In the genomic region with DNA sequence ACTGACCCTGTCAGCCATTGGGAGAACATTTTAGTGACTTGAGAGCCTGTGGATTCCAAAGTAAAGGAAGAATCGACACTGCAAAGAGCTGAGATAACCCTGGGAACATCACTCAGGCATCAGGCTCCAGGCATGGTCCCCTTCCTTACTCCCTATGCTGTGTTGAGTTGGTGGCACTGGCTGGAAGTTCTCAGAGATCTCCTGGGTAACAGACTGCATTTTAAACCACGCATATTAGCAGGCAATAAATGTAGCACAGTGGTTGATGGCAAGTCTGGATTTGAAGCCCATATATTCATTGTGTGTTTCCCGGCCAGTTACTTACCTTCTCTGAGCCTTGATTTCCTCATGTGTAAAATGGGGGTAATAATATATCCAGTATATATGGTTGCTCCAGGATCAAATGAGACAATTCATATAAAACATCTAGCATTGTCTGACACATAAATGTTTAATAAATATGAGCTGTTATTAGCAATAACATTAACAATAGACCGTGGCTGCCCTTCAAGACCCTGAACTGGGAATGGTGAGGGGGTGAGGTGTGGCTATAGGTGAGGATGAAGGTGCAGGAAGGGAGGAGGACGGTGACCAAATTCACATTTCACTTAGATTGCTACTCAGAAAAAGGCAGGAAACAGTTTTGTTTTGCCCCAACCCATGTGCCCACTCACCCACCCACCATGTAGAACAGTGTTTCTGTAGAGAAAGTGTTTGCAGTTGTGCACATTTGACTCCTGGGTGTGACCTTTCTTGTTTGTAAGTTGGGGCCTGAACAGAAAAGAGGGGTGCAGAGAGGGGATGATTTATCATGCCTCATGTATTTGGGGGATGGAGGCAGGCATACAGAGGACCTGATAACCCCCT, we compare ENCODE assay signal across 1 cellular context.
TF ChIP-seq lines count a peak whose summit lies in the region.

No MANE protein-coding gene starts in this region.

TF ChIP-seq in HepG2, 621 proteins besides CTCF, POLR2A, EP300 and RAD21 (continued from another document and continues in another):
- TF ChIP-seq, protein P1, sequence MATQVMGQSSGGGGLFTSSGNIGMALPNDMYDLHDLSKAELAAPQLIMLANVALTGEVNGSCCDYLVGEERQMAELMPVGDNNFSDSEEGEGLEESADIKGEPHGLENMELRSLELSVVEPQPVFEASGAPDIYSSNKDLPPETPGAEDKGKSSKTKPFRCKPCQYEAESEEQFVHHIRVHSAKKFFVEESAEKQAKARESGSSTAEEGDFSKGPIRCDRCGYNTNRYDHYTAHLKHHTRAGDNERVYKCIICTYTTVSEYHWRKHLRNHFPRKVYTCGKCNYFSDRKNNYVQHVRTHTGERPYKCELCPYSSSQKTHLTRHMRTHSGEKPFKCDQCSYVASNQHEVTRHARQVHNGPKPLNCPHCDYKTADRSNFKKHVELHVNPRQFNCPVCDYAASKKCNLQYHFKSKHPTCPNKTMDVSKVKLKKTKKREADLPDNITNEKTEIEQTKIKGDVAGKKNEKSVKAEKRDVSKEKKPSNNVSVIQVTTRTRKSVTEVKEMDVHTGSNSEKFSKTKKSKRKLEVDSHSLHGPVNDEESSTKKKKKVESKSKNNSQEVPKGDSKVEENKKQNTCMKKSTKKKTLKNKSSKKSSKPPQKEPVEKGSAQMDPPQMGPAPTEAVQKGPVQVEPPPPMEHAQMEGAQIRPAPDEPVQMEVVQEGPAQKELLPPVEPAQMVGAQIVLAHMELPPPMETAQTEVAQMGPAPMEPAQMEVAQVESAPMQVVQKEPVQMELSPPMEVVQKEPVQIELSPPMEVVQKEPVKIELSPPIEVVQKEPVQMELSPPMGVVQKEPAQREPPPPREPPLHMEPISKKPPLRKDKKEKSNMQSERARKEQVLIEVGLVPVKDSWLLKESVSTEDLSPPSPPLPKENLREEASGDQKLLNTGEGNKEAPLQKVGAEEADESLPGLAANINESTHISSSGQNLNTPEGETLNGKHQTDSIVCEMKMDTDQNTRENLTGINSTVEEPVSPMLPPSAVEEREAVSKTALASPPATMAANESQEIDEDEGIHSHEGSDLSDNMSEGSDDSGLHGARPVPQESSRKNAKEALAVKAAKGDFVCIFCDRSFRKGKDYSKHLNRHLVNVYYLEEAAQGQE (IDR thresholded peaks at IDR 0.05; ENCODE audit: borderline replicate concordance in 1 of 2, low read depth in 1 of 2, low read length in 2 of 2) = no peak
- TF ChIP-seq, protein P2, sequence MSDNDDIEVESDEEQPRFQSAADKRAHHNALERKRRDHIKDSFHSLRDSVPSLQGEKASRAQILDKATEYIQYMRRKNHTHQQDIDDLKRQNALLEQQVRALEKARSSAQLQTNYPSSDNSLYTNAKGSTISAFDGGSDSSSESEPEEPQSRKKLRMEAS (IDR thresholded peaks at IDR 0.05) = no peak
- TF ChIP-seq MIXL1 (CRISPR knock-in tag; IDR thresholded peaks at IDR 0.05) (no peak), SETDB1 (CRISPR knock-in tag; IDR thresholded peaks at IDR 0.05; ENCODE audit: borderline replicate concordance) (no peak), RBAK (CRISPR knock-in tag; IDR thresholded peaks at IDR 0.05) (no peak), ZNF121 (CRISPR knock-in tag; IDR thresholded peaks at IDR 0.05) (no peak), SMARCC2 (IDR thresholded peaks at IDR 0.05) (no peak), ZNF367 (CRISPR knock-in tag; IDR thresholded peaks at IDR 0.05; ENCODE audit: borderline replicate concordance) (no peak), ARHGAP35 (CRISPR knock-in tag; IDR thresholded peaks at IDR 0.05; ENCODE audit: borderline replicate concordance) (no peak), ZBTB20 (CRISPR knock-in tag; IDR thresholded peaks at IDR 0.05; ENCODE audit: borderline replicate concordance, low read depth) (no peak), ZFP37 (CRISPR knock-in tag; IDR thresholded peaks at IDR 0.05; ENCODE audit: borderline replicate concordance) (no peak), ZNF530 (CRISPR knock-in tag; IDR thresholded peaks at IDR 0.05; ENCODE audit: low read depth) (no peak), NFKBIZ (CRISPR knock-in tag; IDR thresholded peaks at IDR 0.05) (no peak; the same call in 1 of the 2 replicates), YEATS2 (CRISPR knock-in tag; IDR thresholded peaks at IDR 0.05; ENCODE audit: borderline replicate concordance) (no peak), ARNTL (CRISPR knock-in tag; IDR thresholded peaks at IDR 0.05) (no peak), TAF1 (CRISPR knock-in tag; IDR thresholded peaks at IDR 0.05) (no peak), ZBTB1 (CRISPR knock-in tag; IDR thresholded peaks at IDR 0.05; ENCODE audit: borderline replicate concordance) (no peak), IRX3 (CRISPR knock-in tag; IDR thresholded peaks at IDR 0.05; ENCODE audit: borderline replicate concordance, low read depth) (no peak), ZNF547 (CRISPR knock-in tag; IDR thresholded peaks at IDR 0.05) (no peak), RBM39 (IDR thresholded peaks at IDR 0.05; ENCODE audit: low read depth, low read length, poor library complexity, severe bottlenecking) (no peak), SALL2 (CRISPR knock-in tag; IDR thresholded peaks at IDR 0.05) (0 out of 2 replicates have a peak, but pooled peaks have one; percentile 28), ZSCAN25 (CRISPR knock-in tag; IDR thresholded peaks at IDR 0.05) (no peak), KMT2B (CRISPR knock-in tag; IDR thresholded peaks at IDR 0.05) (no peak), ZNF75D (CRISPR knock-in tag; IDR thresholded peaks at IDR 0.05; ENCODE audit: borderline replicate concordance) (no peak), ZNF337 (CRISPR knock-in tag; IDR thresholded peaks at IDR 0.05; ENCODE audit: borderline replicate concordance, low read depth) (0 out of 2 replicates have a peak, but pooled peaks have one; percentile 32), JUND (CRISPR knock-in tag; IDR thresholded peaks at IDR 0.05) (no peak), SP4 (CRISPR knock-in tag; IDR thresholded peaks at IDR 0.05) (no peak), PHB2 (IDR thresholded peaks at IDR 0.05; ENCODE audit: partially characterized antibody) (no peak), ZNF441 (CRISPR knock-in tag; IDR thresholded peaks at IDR 0.05; ENCODE audit: borderline replicate concordance) (no peak), PAX8 (CRISPR knock-in tag; IDR thresholded peaks at IDR 0.05; ENCODE audit: borderline replicate concordance) (no peak), ZNF34 (CRISPR knock-in tag; IDR thresholded peaks at IDR 0.05; ENCODE audit: borderline replicate concordance) (no peak)
- TF ChIP-seq, protein P3, sequence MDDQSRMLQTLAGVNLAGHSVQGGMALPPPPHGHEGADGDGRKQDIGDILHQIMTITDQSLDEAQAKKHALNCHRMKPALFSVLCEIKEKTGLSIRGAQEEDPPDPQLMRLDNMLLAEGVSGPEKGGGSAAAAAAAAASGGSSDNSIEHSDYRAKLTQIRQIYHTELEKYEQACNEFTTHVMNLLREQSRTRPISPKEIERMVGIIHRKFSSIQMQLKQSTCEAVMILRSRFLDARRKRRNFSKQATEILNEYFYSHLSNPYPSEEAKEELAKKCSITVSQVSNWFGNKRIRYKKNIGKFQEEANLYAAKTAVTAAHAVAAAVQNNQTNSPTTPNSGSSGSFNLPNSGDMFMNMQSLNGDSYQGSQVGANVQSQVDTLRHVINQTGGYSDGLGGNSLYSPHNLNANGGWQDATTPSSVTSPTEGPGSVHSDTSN (CRISPR knock-in tag; IDR thresholded peaks at IDR 0.05; ENCODE audit: borderline replicate concordance) = no peak
- TF ChIP-seq, protein P4, sequence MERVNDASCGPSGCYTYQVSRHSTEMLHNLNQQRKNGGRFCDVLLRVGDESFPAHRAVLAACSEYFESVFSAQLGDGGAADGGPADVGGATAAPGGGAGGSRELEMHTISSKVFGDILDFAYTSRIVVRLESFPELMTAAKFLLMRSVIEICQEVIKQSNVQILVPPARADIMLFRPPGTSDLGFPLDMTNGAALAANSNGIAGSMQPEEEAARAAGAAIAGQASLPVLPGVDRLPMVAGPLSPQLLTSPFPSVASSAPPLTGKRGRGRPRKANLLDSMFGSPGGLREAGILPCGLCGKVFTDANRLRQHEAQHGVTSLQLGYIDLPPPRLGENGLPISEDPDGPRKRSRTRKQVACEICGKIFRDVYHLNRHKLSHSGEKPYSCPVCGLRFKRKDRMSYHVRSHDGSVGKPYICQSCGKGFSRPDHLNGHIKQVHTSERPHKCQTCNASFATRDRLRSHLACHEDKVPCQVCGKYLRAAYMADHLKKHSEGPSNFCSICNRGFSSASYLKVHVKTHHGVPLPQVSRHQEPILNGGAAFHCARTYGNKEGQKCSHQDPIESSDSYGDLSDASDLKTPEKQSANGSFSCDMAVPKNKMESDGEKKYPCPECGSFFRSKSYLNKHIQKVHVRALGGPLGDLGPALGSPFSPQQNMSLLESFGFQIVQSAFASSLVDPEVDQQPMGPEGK (CRISPR knock-in tag; IDR thresholded peaks at IDR 0.05) = no peak
- TF ChIP-seq, protein P5, sequence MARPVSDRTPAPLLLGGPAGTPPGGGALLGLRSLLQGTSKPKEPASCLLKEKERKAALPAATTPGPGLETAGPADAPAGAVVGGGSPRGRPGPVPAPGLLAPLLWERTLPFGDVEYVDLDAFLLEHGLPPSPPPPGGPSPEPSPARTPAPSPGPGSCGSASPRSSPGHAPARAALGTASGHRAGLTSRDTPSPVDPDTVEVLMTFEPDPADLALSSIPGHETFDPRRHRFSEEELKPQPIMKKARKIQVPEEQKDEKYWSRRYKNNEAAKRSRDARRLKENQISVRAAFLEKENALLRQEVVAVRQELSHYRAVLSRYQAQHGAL (CRISPR knock-in tag; IDR thresholded peaks at IDR 0.05; ENCODE audit: not compliant biosample characterization) = no peak
- TF ChIP-seq, protein P6, sequence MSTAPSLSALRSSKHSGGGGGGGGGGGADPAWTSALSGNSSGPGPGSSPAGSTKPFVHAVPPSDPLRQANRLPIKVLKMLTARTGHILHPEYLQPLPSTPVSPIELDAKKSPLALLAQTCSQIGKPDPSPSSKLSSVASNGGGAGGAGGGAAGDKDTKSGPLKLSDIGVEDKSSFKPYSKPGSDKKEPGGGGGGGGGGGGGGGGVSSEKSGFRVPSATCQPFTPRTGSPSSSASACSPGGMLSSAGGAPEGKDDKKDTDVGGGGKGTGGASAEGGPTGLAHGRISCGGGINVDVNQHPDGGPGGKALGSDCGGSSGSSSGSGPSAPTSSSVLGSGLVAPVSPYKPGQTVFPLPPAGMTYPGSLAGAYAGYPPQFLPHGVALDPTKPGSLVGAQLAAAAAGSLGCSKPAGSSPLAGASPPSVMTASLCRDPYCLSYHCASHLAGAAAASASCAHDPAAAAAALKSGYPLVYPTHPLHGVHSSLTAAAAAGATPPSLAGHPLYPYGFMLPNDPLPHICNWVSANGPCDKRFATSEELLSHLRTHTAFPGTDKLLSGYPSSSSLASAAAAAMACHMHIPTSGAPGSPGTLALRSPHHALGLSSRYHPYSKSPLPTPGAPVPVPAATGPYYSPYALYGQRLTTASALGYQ (CRISPR knock-in tag; IDR thresholded peaks at IDR 0.05) = no peak
- TF ChIP-seq, protein P7, sequence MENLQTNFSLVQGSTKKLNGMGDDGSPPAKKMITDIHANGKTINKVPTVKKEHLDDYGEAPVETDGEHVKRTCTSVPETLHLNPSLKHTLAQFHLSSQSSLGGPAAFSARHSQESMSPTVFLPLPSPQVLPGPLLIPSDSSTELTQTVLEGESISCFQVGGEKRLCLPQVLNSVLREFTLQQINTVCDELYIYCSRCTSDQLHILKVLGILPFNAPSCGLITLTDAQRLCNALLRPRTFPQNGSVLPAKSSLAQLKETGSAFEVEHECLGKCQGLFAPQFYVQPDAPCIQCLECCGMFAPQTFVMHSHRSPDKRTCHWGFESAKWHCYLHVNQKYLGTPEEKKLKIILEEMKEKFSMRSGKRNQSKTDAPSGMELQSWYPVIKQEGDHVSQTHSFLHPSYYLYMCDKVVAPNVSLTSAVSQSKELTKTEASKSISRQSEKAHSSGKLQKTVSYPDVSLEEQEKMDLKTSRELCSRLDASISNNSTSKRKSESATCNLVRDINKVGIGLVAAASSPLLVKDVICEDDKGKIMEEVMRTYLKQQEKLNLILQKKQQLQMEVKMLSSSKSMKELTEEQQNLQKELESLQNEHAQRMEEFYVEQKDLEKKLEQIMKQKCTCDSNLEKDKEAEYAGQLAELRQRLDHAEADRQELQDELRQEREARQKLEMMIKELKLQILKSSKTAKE (CRISPR knock-in tag; IDR thresholded peaks at IDR 0.05; ENCODE audit: borderline replicate concordance) = no peak
- TF ChIP-seq, protein P8, sequence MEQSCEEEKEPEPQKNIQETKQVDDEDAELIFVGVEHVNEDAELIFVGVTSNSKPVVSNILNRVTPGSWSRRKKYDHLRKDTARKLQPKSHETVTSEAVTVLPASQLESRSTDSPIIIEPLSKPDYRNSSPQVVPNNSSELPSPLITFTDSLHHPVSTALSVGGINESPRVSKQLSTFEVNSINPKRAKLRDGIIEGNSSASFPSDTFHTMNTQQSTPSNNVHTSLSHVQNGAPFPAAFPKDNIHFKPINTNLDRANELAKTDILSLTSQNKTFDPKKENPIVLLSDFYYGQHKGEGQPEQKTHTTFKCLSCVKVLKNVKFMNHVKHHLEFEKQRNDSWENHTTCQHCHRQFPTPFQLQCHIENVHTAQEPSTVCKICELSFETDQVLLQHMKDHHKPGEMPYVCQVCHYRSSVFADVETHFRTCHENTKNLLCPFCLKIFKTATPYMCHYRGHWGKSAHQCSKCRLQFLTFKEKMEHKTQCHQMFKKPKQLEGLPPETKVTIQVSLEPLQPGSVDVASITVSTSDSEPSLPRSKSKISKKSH (CRISPR knock-in tag; IDR thresholded peaks at IDR 0.05; ENCODE audit: borderline replicate concordance) = no peak
- TF ChIP-seq, protein P9, sequence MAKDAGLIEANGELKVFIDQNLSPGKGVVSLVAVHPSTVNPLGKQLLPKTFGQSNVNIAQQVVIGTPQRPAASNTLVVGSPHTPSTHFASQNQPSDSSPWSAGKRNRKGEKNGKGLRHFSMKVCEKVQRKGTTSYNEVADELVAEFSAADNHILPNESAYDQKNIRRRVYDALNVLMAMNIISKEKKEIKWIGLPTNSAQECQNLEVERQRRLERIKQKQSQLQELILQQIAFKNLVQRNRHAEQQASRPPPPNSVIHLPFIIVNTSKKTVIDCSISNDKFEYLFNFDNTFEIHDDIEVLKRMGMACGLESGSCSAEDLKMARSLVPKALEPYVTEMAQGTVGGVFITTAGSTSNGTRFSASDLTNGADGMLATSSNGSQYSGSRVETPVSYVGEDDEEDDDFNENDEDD (CRISPR knock-in tag; IDR thresholded peaks at IDR 0.05; ENCODE audit: borderline replicate concordance) = no peak
